Comparison of ENCODE assay signal across 8 cellular contexts in the genomic region with DNA sequence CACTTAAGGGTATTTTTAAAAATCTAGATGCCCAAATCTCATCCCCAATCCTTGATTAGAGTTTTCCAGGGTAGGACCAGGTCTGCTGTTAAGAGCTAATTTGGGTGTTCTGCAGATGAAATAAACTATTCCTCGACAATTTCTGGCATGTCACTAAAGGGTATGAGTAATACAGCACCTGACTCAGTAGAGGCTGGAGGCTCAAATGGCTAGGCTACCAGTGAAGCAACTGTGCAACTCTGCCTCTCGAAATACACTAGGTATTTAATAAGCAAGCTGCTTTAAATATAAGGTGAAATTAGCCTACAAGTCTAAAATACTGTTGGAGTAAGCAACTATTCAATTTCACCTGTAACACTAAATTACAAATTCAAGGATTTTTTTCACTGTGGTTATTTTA. TPM values are rescaled to one million over a fixed set of nuclear protein-coding genes. Genes with fewer than 3 reads are reported as not detected.
DNase-seq lines count a peak whose midpoint lies in the region; ATAC-seq and TF ChIP-seq lines count a peak whose summit lies in the region.

No MANE protein-coding gene starts in this region.

- peaks cover 7% of the 10 kb centered on the region for H3K79me2 ChIP-seq in trophoblast cell (ENCODE audit: control insufficient read depth, insufficient read depth, low read length, poor library complexity)

- ATAC-seq in GM19035 (IDR thresholded peaks at IDR 0.05; ENCODE audit: unreplicated experiment) = no peak

- no peak overlapping the region for H3K14ac ChIP-seq in trophoblast cell (ENCODE audit: low read length)

- H3K4me2 ChIP-seq in trophoblast cell (ENCODE audit: low read length) = peak overlapping the region; percentile 57

- no peak overlapping the region for H2AK5ac ChIP-seq in trophoblast cell (ENCODE audit: low read length)

- no peak overlapping the region for H4K91ac ChIP-seq in trophoblast cell (ENCODE audit: low read depth, low read length)

- H4K8ac ChIP-seq in trophoblast cell (ENCODE audit: low read depth, low read length) = no peak overlapping the region

- H2BK120ac ChIP-seq in trophoblast cell (ENCODE audit: insufficient read depth, low read length, poor library complexity) = no peak overlapping the region

- no peak overlapping the region for H3K9ac ChIP-seq in trophoblast cell (ENCODE audit: low read length)

- H2BK5ac ChIP-seq in trophoblast cell (ENCODE audit: low read depth, low read length, poor library complexity) = no peak overlapping the region

- no peak overlapping the region for H4K12ac ChIP-seq in trophoblast cell (ENCODE audit: low read depth, low read length)

- H3K4me1 ChIP-seq in trophoblast cell (ENCODE audit: control insufficient read depth in 1 of 2, insufficient read depth in 2 of 2, low read length in 2 of 2) = peaks cover 3 to 6% of the 10 kb centered on the region in 2 experiments

- H3K27me3 ChIP-seq in trophoblast cell (ENCODE audit: insufficient read depth, low read length) = no peaks in the 10 kb centered on the region

- no peak overlapping the region for H2AFZ ChIP-seq in trophoblast cell (ENCODE audit: insufficient read depth, low read length, poor library complexity)

- no peak for TF ChIP-seq CTCF in GM12865 (IDR thresholded peaks at IDR 0.05; ENCODE audit: insufficient read depth, low read depth, low read length, missing control alignments)

- DNase-seq in GM12865 (ENCODE audit: low read depth) (no peak), RKO (ENCODE audit: low spot score) (peak; percentile 89), epithelial cell of prostate (ENCODE audit: low read depth, low spot score) (peak; percentile 27), trophoblast cell (peak; percentile 71 to 73), caudate nucleus (lab: John Stamatoyannopoulos, UW) (no peak), nucleus accumbens (lab: John Stamatoyannopoulos, UW) (no peak), epidermal melanocyte (ENCODE audit: insufficient read length, low spot score) (no peak)

- no peaks in the 10 kb centered on the region for H3K9me3 ChIP-seq in trophoblast cell (ENCODE audit: insufficient read depth, low read depth, low read length)

- peaks cover 13% of the 10 kb centered on the region for H3K79me1 ChIP-seq in trophoblast cell (ENCODE audit: low read length)

- peaks cover 6 to 9% of the 10 kb centered on the region in 2 experiments for H3K36me3 ChIP-seq in trophoblast cell (ENCODE audit: control insufficient read depth in 1 of 2, insufficient read depth in 2 of 2, low read length in 2 of 2)

- no CpG with 5 or more reads among the region's 2 CpGs for WGBS in trophoblast cell (ENCODE audit: extremely low coverage, insufficient coverage, insufficient read length)

- H3K4me3 ChIP-seq in GM12865 (ENCODE audit: low read depth, low read length) (peak overlapping the region; percentile 72), trophoblast cell (ENCODE audit: low read depth, low read length) (no peak overlapping the region)

- H3K27ac ChIP-seq in epithelial cell of prostate (peak overlapping the region; percentile 95), trophoblast cell (ENCODE audit: low read depth, low read length) (no peak overlapping the region), caudate nucleus (ENCODE audit: low read depth, low read length) (no peak overlapping the region)

- no peak overlapping the region for H3K18ac ChIP-seq in trophoblast cell (ENCODE audit: low read length)

- H2BK12ac ChIP-seq in trophoblast cell (ENCODE audit: low read length) = no peak overlapping the region

- H3K23ac ChIP-seq in trophoblast cell (ENCODE audit: low read length) = no peak overlapping the region

- no peak overlapping the region for H3K4ac ChIP-seq in trophoblast cell (ENCODE audit: low read depth, low read length)

RNA-seq across cellular contexts. Expression of gene RNF6, which starts 1.5 kb away (rescaled TPM):
- 45.8 and 47.5 TPM in 2 replicates for polyA plus RNA-seq in trophoblast cell (2013)

RNA-seq across cellular contexts. Expression of gene CDK8, which starts 33.4 kb away (rescaled TPM):
- 48.3 and 49.5 TPM in 2 replicates for polyA plus RNA-seq in trophoblast cell (2013)

Comparison
In these comparisons a context has a peak if more than half of its experiments do, and no peak if none do; other contexts are left out.
1. DNase-seq: peak in RKO (single experiment), epithelial cell of prostate (single experiment) and trophoblast cell (2 of 2); none in GM12865 (single experiment), caudate nucleus (0 of 61), nucleus accumbens (0 of 56) and epidermal melanocyte (single experiment).